8 cellular contexts compared by ENCODE assay signal in the genomic region with DNA sequence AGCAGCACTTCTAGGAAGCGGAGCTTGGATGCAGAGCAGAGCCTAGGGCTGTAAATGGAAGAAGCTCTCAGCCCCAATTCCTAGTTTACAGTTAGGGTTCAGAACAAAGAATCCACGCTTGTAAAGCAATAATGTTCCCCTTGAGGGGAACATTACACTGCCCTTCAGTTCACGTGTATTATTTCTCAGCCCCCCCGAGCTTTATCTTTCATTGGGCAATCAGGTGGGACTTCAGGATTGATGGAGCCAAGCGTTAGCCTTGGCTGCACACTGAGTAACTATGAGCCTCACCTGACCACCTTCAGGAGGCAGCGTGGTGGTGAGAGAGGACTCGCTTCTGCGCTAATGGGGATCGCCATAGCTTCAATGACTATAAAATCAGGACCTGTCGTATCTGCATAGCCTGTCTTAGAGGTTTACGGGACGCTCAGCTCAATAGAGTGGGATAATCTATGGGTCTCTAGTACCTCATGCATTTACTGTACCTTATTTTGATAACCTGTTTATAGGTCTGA.
DNase-seq lines count a peak whose midpoint lies in the region; ATAC-seq, FAIRE-seq and TF ChIP-seq lines count a peak whose summit lies in the region.

No MANE protein-coding gene starts in this region.

- TF ChIP-seq CTCF in WERI-Rb-1 (IDR thresholded peaks at IDR 0.05; ENCODE audit: low read depth, low read length), result no peak
- peak in 1 of 9 donors; percentile 5 for TF ChIP-seq CTCF in heart right ventricle (IDR thresholded peaks at IDR 0.05)

- H3K36me3 ChIP-seq in WERI-Rb-1 (no peaks in the 10 kb centered on the region), heart right ventricle (no peaks in the 10 kb centered on the region), rectal smooth muscle tissue (ENCODE audit: control insufficient read depth, insufficient read depth, low read length) (no peaks in the 10 kb centered on the region)

- no peak overlapping the region for H3K9ac ChIP-seq in rectal smooth muscle tissue (ENCODE audit: low read length)

- H3K27ac ChIP-seq in WERI-Rb-1 (no peak overlapping the region), heart right ventricle (peak overlapping the region in 8 of 10 donors; percentile 50 to 84 (median 76)), rectal smooth muscle tissue (ENCODE audit: low read depth, low read length) (no peak overlapping the region)

- WGBS in heart right ventricle, 2 donors, result 48 to 56% methylated on average over 12 of the region's 12 CpGs

- no peaks in the 10 kb centered on the region for H3K27me3 ChIP-seq in WERI-Rb-1 (ENCODE audit: insufficient read depth, low read depth, severe bottlenecking)
- no peaks in the 10 kb centered on the region for H3K27me3 ChIP-seq in heart right ventricle
- no peaks in the 10 kb centered on the region for H3K27me3 ChIP-seq in rectal smooth muscle tissue (ENCODE audit: control insufficient read depth, insufficient read depth, low read length)

- TF ChIP-seq POLR2A in H54 (IDR thresholded peaks at IDR 0.05; ENCODE audit: low read depth, low read length), result no peak

- H3K9me3 ChIP-seq in WERI-Rb-1 (ENCODE audit: severe bottlenecking) (no peaks in the 10 kb centered on the region), heart right ventricle (no peaks in the 10 kb centered on the region)

- peak; percentile 6 for FAIRE-seq in H54 (lab: Jason Lieb, UNC)

- peak overlapping the region; percentile 62 for H3K4me3 ChIP-seq in WERI-Rb-1 (ENCODE audit: low read depth, low read length)
- peak overlapping the region in 9 of 10 donors; percentile 53 to 77 (median 66) for H3K4me3 ChIP-seq in heart right ventricle
- peak overlapping the region; percentile 73 for H3K4me3 ChIP-seq in rectal smooth muscle tissue (ENCODE audit: low read length)

- peak in 6 of 8 donors; percentile 2 to 49 (median 16) for ATAC-seq in heart right ventricle

- intact Hi-C loops in heart right ventricle (cut with DNase I), result loop anchor here in 9 of 10 donors (1.0 to 10.0 kb wide), 15 partner anchors 65 to 487 kb away; a partner anchor contains a TSS

- DNase-seq in H54 (ENCODE audit: insufficient read length, low spot score) (no peak), WERI-Rb-1 (no peak), heart right ventricle (no peak), amniotic stem cell (lab: John Stamatoyannopoulos, UW) (no peak), COR-L47 (lab: John Stamatoyannopoulos, UW) (no peak)
- no peak for DNase-seq in activated CD4-positive, alpha-beta T cell treated with anti-CD3 and anti-CD28 coated beads for 1 hour
- no peak for DNase-seq in NK-92 treated with Interleukin-12 subunit alpha and Interleukin-12 subunit beta, amount 100 ng/mL, for 24 hours (lab: John Stamatoyannopoulos, UW)

- H3K4me1 ChIP-seq in heart right ventricle (peaks cover 0 to 29% (median 23%) of the 10 kb centered on the region in 9 donors), rectal smooth muscle tissue (ENCODE audit: control insufficient read depth, insufficient read depth, low read length) (peaks cover 4% of the 10 kb centered on the region)

Comparison
In these comparisons a context has a peak if more than half of its experiments do, and no peak if none do; other contexts are left out.
1. H3K27ac ChIP-seq: peak in heart right ventricle (8 of 10); none in WERI-Rb-1 (single experiment) and rectal smooth muscle tissue (single experiment).
2. Peak in every context shown above with its lines, with median percentiles within 50 percentile points of each other: H3K4me3 ChIP-seq.